Comparison of ENCODE assay signal across 8 cellular contexts in genomic region chrX:39854772-39855747, GRCh38.
DNase-seq lines count a peak whose midpoint lies in the region; ATAC-seq, FAIRE-seq and TF ChIP-seq lines count a peak whose summit lies in the region.

No MANE protein-coding gene starts in this region.

- no peaks in the 10 kb centered on the region for H3K79me2 ChIP-seq in keratinocyte (ENCODE audit: control insufficient read depth, insufficient read depth, low read length)

- peak overlapping the region; percentile 27 for H3K4me2 ChIP-seq in keratinocyte (ENCODE audit: control insufficient read depth, extremely low read depth, insufficient read depth, low read depth, low read length)

- H3K4me1 ChIP-seq in keratinocyte (ENCODE audit: control insufficient read depth, extremely low read depth, insufficient read depth, low read length), result peaks cover 10% of the 10 kb centered on the region
- H3K4me1 ChIP-seq in stomach, result peaks cover 0 to 15% (median 10%) of the 10 kb centered on the region in 4 donors

- TF ChIP-seq POLR2A in stomach (IDR thresholded peaks at IDR 0.05), result no peak

- WGBS in stomach, 5 donors, result 66 to 81% (median 78%) methylated on average over 10 to 17 of the region's 17 CpGs

- no peaks in the 10 kb centered on the region for H3K9me1 ChIP-seq in keratinocyte (ENCODE audit: control insufficient read depth, extremely low read depth, insufficient read depth, low read length)

- H3K4me3 ChIP-seq in keratinocyte (ENCODE audit: control insufficient read depth in 2 of 3, extremely low read depth in 1 of 3, insufficient read depth in 2 of 3, low read depth in 1 of 3, low read length in 3 of 3) (no peak overlapping the region), stomach (no peak overlapping the region)

- peak; percentile 66 for DNase-seq in activated CD4-positive, alpha-beta T cell treated with anti-CD3 and anti-CD28 coated beads, Interleukin-2, amount 50 U/mL, for 1 hour
- DNase-seq in keratinocyte (ENCODE audit: low read depth, low spot score) (no peak), stomach (no peak), DMS79 treated with DMSO at 0.1 percent for 48 hours (lab: John Stamatoyannopoulos, UW) (no peak), NCI-H2081 (lab: John Stamatoyannopoulos, UW) (no peak)

- ATAC-seq in GM19467 (IDR thresholded peaks at IDR 0.05; ENCODE audit: unreplicated experiment) (peak; percentile 73), HG03571 (IDR thresholded peaks at IDR 0.05; ENCODE audit: unreplicated experiment) (peak; percentile 80)

- H4K20me1 ChIP-seq in keratinocyte (ENCODE audit: control insufficient read depth, extremely low read depth, insufficient read depth, low read length), result no peaks in the 10 kb centered on the region

- H3K9ac ChIP-seq in keratinocyte (ENCODE audit: control insufficient read depth, extremely low read depth, insufficient read depth, low read length), result no peak overlapping the region

- TF ChIP-seq CTCF in C4-2B (conservative IDR thresholded peaks at IDR 0.05) (no peak), keratinocyte (optimal IDR thresholded peaks at IDR 0.05 in 1 of 3, IDR thresholded peaks at IDR 0.05 in 1 of 3, conservative IDR thresholded peaks at IDR 0.05 in 1 of 3; ENCODE audit: extremely low read depth in 1 of 3, insufficient read depth in 2 of 3, low read length in 3 of 3) (no peak), stomach (IDR thresholded peaks at IDR 0.05) (no peak)

- dilution Hi-C loops in keratinocyte (cut with MboI; ENCODE audit: extremely low pct_ligation_motif_present, low sequenced_read_pairs), result no loop called here

- peak overlapping the region; percentile 81 for H3K27ac ChIP-seq in C4-2B
- no peak overlapping the region for H3K27ac ChIP-seq in keratinocyte (ENCODE audit: control insufficient read depth, insufficient read depth, low read length)
- peak overlapping the region in 3 of 5 donors; percentile 28 to 68 (median 63) for H3K27ac ChIP-seq in stomach

- intact Hi-C loops in stomach (cut with DNase I; ENCODE audit: low total_unique reads), result no loop called here

- H3K27me3 ChIP-seq in keratinocyte (ENCODE audit: control insufficient read depth, extremely low read depth, insufficient read depth, low read length) (no peaks in the 10 kb centered on the region), stomach (no peaks in the 10 kb centered on the region)

- no peak overlapping the region for H2AFZ ChIP-seq in keratinocyte (ENCODE audit: control insufficient read depth, low read length)

- TF ChIP-seq EP300 in stomach (IDR thresholded peaks at IDR 0.05), result no peak

- no peak for FAIRE-seq in keratinocyte (lab: Jason Lieb, UNC)

- no peaks in the 10 kb centered on the region for H3K36me3 ChIP-seq in keratinocyte (ENCODE audit: control insufficient read depth in 2 of 2, extremely low read depth in 1 of 2, insufficient read depth in 2 of 2, low read length in 2 of 2)
- no peaks in the 10 kb centered on the region for H3K36me3 ChIP-seq in stomach

- H3K9me3 ChIP-seq in keratinocyte (ENCODE audit: control insufficient read depth, low read depth, low read length) (no peaks in the 10 kb centered on the region), stomach (peaks cover 0 to 4% (median 0%) of the 10 kb centered on the region in 4 donors)
